Comparison of ENCODE assay signal across 19 cellular contexts in genomic region chr7:114392686-114393085, GRCh38. TPM values are rescaled to one million over a fixed set of nuclear protein-coding genes. Genes with fewer than 3 reads are reported as not detected.
DNase-seq lines count a peak whose midpoint lies in the region; ATAC-seq lines count a peak whose summit lies in the region.
"Had no signal": no experiment of that assay in that cellular context is flagged by ENCODE, and none has a peak within 500 bp of the region (broad histone marks: within the 10 kb centered on the region; RNA-seq: fewer than 3 reads in every experiment).

No MANE protein-coding gene starts in this region.

- no peak overlapping the region for H2AFZ ChIP-seq in Karpas-422 (ENCODE audit: low read length)

- H3K4me3 ChIP-seq in adipocyte (ENCODE audit: low read length) (no peak overlapping the region), skeletal muscle tissue (ENCODE audit: low read length in 3 of 3) (no peak overlapping the region), Karpas-422 (ENCODE audit: low read length) (no peak overlapping the region)
- H3K4me3 ChIP-seq: prostate gland, spleen, suprapubic skin had no signal

- no peaks in the 10 kb centered on the region for H4K20me1 ChIP-seq in Karpas-422 (ENCODE audit: insufficient read depth, low read depth, low read length)

- H3K9ac ChIP-seq in adipocyte (ENCODE audit: low read length) (no peak overlapping the region), skeletal muscle tissue (ENCODE audit: low read depth in 1 of 3, low read length in 3 of 3) (no peak overlapping the region), Karpas-422 (ENCODE audit: low read length) (no peak overlapping the region)

- H3K9me2 ChIP-seq in Karpas-422 (replicated peaks; ENCODE audit: insufficient read depth, low read length) = no peaks in the 10 kb centered on the region

- H3K27ac ChIP-seq in skeletal muscle tissue (ENCODE audit: low read depth, low read length) (peak overlapping the region; percentile 34), Karpas-422 (ENCODE audit: low read length) (no peak overlapping the region)
- H3K27ac ChIP-seq: prostate gland, spleen, suprapubic skin had no signal

- no peaks in the 10 kb centered on the region for H3K27me3 ChIP-seq in adipocyte (replicated peaks; ENCODE audit: control insufficient read depth, insufficient read depth, low read length)
- H3K27me3 ChIP-seq in skeletal muscle tissue (ENCODE audit: control insufficient read depth in 3 of 3, insufficient read depth in 3 of 3, low read length in 3 of 3) = no peaks in the 10 kb centered on the region
- no peaks in the 10 kb centered on the region for H3K27me3 ChIP-seq in Karpas-422 (ENCODE audit: low read length)
- H3K27me3 ChIP-seq: spleen, suprapubic skin had no signal

- H3K79me2 ChIP-seq in Karpas-422 (ENCODE audit: low read length) = no peaks in the 10 kb centered on the region

- H3K4me1 ChIP-seq in adipocyte (ENCODE audit: control insufficient read depth, insufficient read depth, low read length) (no peaks in the 10 kb centered on the region), skeletal muscle tissue (ENCODE audit: control insufficient read depth in 3 of 3, insufficient read depth in 3 of 3, low read length in 3 of 3) (peaks cover 3 to 13% (median 10%) of the 10 kb centered on the region in 3 donors), Karpas-422 (ENCODE audit: low read length) (no peaks in the 10 kb centered on the region)
- H3K4me1 ChIP-seq: prostate gland, spleen, suprapubic skin had no signal

- no peak overlapping the region for H3K4me2 ChIP-seq in Karpas-422 (ENCODE audit: low read depth, low read length, poor library complexity, severe bottlenecking)

- H3K36me3 ChIP-seq in adipocyte (ENCODE audit: control insufficient read depth, insufficient read depth, low read length, severe bottlenecking) (no peaks in the 10 kb centered on the region), skeletal muscle tissue (ENCODE audit: control insufficient read depth in 3 of 3, insufficient read depth in 3 of 3, low read length in 3 of 3) (no peaks in the 10 kb centered on the region), Karpas-422 (ENCODE audit: insufficient read depth, low read length) (no peaks in the 10 kb centered on the region)
- H3K36me3 ChIP-seq: prostate gland, spleen, suprapubic skin had no signal

- ATAC-seq in HG02938 (IDR thresholded peaks at IDR 0.05; ENCODE audit: unreplicated experiment) = no peak
- ATAC-seq: activated CD4-positive, alpha-beta T cell treated with anti-CD3 and anti-CD28 coated beads for 36 hours; activated CD8-positive, alpha-beta memory T cell treated with anti-CD3 and anti-CD28 coated beads, Interleukin-2, amount 10 ng/mL, durations not matched to agents 7 days and 5 days; esophagus mucosa had no signal

- DNase-seq in ELR (ENCODE audit: low read depth) (peak; percentile 28), adipocyte (ENCODE audit: low read depth) (peak; percentile 10), glomerular visceral epithelial cell (ENCODE audit: extremely low spot score) (peak; percentile 72), DMS114 treated with DMSO at 0.1 percent for 48 hours (lab: John Stamatoyannopoulos, UW; ENCODE audit: unreplicated experiment) (no peak), Karpas-422 (no peak)
- DNase-seq: activated CD4-positive, alpha-beta T cell treated with anti-CD3 and anti-CD28 coated beads for 36 hours; activated CD8-positive, alpha-beta memory T cell treated with anti-CD3 and anti-CD28 coated beads, Interleukin-2, amount 10 ng/mL, durations not matched to agents 7 days and 5 days; AML-193; COR-L47; NCI-H2107; NCI-H510A treated with DMSO at 0.1 percent for 48 hours; spleen; stimulated activated CD8-positive, alpha-beta memory T cell treated with anti-CD3 and anti-CD28 coated beads, Interleukin-4, amount 100 ng/mL, for 48 hours; SW 1271 had no signal

- H3K9me3 ChIP-seq in adipocyte (ENCODE audit: control insufficient read depth, low read length) = no peaks in the 10 kb centered on the region
- H3K9me3 ChIP-seq in skeletal muscle tissue (ENCODE audit: control insufficient read depth in 3 of 3, low read length in 3 of 3) = no peaks in the 10 kb centered on the region
- H3K9me3 ChIP-seq in Karpas-422 (ENCODE audit: low read length) = peaks cover 9% of the 10 kb centered on the region; the same call in 1 of the 2 replicates
- H3K9me3 ChIP-seq: prostate gland, spleen, suprapubic skin had no signal

RNA-seq across cellular contexts. Expression of gene FOXP2, which starts 21.9 kb away (rescaled TPM):
- 10.4 TPM for total RNA-seq in skeletal muscle tissue
- not detected in 2 replicates for total RNA-seq in Karpas-422 (2014; rRNA removed; shearing (Covaris generic); ENCODE audit: low replicate concordance)
- total RNA-seq: activated CD4-positive, alpha-beta T cell treated with anti-CD3 and anti-CD28 coated beads for 36 hours had no signal

Comparison
In these comparisons a context has a peak if more than half of its experiments do, and no peak if none do; other contexts are left out.
1. DNase-seq: peak in ELR (single experiment), adipocyte (single experiment) and glomerular visceral epithelial cell (single experiment); none in DMS114 treated with DMSO at 0.1 percent for 48 hours (single experiment) and Karpas-422 (single experiment).
2. RNA of gene FOXP2, which starts 21.9 kb away (total RNA-seq): 10.4 TPM in skeletal muscle tissue (single experiment); not detected in Karpas-422; every median in the first group is over 10 times any median in the second.